4 cellular contexts compared by ENCODE assay signal in genomic region chr11:120296554-120296953, GRCh38.
TF ChIP-seq lines count a peak whose summit lies in the region.

No MANE protein-coding gene starts in this region.

TF ChIP-seq in SK-N-SH treated with all-trans-retinoic acid at 6 μM for 48 hours, 23 proteins besides CTCF, POLR2A, EP300 and RAD21:
- TF ChIP-seq PPARA (CRISPR knock-in tag; IDR thresholded peaks at IDR 0.05; ENCODE audit: borderline replicate concordance) = no peak
- TF ChIP-seq ZNF8 (CRISPR knock-in tag; IDR thresholded peaks at IDR 0.05) = peak; percentile 58

TF ChIP-seq in SK-N-SH, 30 proteins besides CTCF, POLR2A, EP300 and RAD21 (continues in another document):
- no peak for TF ChIP-seq FOXM1 (IDR thresholded peaks at IDR 0.05; ENCODE audit: low read depth)
- no peak for TF ChIP-seq ZBTB33 (IDR thresholded peaks at IDR 0.05; ENCODE audit: borderline replicate concordance, low read depth)
- no peak for TF ChIP-seq PBX3 (IDR thresholded peaks at IDR 0.05)
- no peak for TF ChIP-seq NFIC (IDR thresholded peaks at IDR 0.05; ENCODE audit: borderline replicate concordance)
- TF ChIP-seq MXI1 (IDR thresholded peaks at IDR 0.05; ENCODE audit: low read depth, low read length) = no peak
- no peak for TF ChIP-seq SMC3 (IDR thresholded peaks at IDR 0.05; ENCODE audit: low read depth, low read length)
- TF ChIP-seq USF1 (IDR thresholded peaks at IDR 0.05; ENCODE audit: borderline replicate concordance, low read depth) = no peak
- TF ChIP-seq ELF1 (IDR thresholded peaks at IDR 0.05) = no peak
- TF ChIP-seq JUND (IDR thresholded peaks at IDR 0.05) = no peak
- TF ChIP-seq MAX (IDR thresholded peaks at IDR 0.05; ENCODE audit: low read depth) = no peak

TF ChIP-seq in HEK293, 187 proteins besides CTCF, POLR2A, EP300 and RAD21:
- no peak for TF ChIP-seq ZNF518A (tag by site-specific recombination; conservative IDR thresholded peaks at IDR 0.05; ENCODE audit: low read depth)
- TF ChIP-seq ZNF132 (tag by site-specific recombination; IDR thresholded peaks at IDR 0.05; ENCODE audit: borderline replicate concordance) = no peak
- no peak for TF ChIP-seq SP3 (tag by site-specific recombination; IDR thresholded peaks at IDR 0.05)
- peak; percentile 74 for TF ChIP-seq ZNF146 (tag by site-specific recombination; IDR thresholded peaks at IDR 0.05)
- no peak for TF ChIP-seq ZBTB8A (tag by site-specific recombination; IDR thresholded peaks at IDR 0.05)
- no peak for TF ChIP-seq ZNF510 (tag by site-specific recombination; IDR thresholded peaks at IDR 0.05; ENCODE audit: insufficient replicate concordance)
- TF ChIP-seq ZNF580 (tag by site-specific recombination; IDR thresholded peaks at IDR 0.05) = 0 out of 2 replicates have a peak, but pooled peaks have one; percentile 52
- no peak for TF ChIP-seq HOXD13 (CRISPR knock-in tag; IDR thresholded peaks at IDR 0.05; ENCODE audit: borderline replicate concordance)

TF ChIP-seq in K562, 482 proteins besides CTCF, POLR2A, EP300 and RAD21:
- TF ChIP-seq ESRRA (IDR thresholded peaks at IDR 0.05; ENCODE audit: borderline replicate concordance, low read depth) (no peak), ZNF146 (CRISPR knock-in tag; IDR thresholded peaks at IDR 0.05; ENCODE audit: unreplicated experiment) (peak; percentile 51)
